1 cellular context compared by ENCODE assay signal in the genomic region with DNA sequence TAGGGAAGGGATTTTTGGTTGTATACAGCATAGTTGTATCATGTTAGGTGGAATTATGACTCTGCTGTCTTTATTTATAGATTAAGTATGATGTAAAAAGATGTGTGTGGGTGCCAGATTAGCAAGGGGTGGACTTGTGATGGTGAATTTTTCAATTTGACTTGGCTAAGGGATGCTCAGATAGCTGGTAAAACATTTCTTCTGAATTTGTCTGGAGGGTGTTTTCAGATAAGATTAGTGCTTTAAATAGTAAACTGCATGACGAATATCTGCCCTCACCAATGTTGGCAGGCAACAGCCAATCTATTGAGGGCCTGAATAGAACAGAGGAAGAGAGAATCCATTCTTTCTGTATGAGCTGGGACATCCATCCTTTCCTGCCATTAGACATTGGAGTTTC.
TF ChIP-seq lines count a peak whose summit lies in the region.

No MANE protein-coding gene starts in this region.

TF ChIP-seq in K562, 482 proteins besides CTCF, POLR2A, EP300 and RAD21 (continued from another document and continues in another):
- TF ChIP-seq, protein P1, sequence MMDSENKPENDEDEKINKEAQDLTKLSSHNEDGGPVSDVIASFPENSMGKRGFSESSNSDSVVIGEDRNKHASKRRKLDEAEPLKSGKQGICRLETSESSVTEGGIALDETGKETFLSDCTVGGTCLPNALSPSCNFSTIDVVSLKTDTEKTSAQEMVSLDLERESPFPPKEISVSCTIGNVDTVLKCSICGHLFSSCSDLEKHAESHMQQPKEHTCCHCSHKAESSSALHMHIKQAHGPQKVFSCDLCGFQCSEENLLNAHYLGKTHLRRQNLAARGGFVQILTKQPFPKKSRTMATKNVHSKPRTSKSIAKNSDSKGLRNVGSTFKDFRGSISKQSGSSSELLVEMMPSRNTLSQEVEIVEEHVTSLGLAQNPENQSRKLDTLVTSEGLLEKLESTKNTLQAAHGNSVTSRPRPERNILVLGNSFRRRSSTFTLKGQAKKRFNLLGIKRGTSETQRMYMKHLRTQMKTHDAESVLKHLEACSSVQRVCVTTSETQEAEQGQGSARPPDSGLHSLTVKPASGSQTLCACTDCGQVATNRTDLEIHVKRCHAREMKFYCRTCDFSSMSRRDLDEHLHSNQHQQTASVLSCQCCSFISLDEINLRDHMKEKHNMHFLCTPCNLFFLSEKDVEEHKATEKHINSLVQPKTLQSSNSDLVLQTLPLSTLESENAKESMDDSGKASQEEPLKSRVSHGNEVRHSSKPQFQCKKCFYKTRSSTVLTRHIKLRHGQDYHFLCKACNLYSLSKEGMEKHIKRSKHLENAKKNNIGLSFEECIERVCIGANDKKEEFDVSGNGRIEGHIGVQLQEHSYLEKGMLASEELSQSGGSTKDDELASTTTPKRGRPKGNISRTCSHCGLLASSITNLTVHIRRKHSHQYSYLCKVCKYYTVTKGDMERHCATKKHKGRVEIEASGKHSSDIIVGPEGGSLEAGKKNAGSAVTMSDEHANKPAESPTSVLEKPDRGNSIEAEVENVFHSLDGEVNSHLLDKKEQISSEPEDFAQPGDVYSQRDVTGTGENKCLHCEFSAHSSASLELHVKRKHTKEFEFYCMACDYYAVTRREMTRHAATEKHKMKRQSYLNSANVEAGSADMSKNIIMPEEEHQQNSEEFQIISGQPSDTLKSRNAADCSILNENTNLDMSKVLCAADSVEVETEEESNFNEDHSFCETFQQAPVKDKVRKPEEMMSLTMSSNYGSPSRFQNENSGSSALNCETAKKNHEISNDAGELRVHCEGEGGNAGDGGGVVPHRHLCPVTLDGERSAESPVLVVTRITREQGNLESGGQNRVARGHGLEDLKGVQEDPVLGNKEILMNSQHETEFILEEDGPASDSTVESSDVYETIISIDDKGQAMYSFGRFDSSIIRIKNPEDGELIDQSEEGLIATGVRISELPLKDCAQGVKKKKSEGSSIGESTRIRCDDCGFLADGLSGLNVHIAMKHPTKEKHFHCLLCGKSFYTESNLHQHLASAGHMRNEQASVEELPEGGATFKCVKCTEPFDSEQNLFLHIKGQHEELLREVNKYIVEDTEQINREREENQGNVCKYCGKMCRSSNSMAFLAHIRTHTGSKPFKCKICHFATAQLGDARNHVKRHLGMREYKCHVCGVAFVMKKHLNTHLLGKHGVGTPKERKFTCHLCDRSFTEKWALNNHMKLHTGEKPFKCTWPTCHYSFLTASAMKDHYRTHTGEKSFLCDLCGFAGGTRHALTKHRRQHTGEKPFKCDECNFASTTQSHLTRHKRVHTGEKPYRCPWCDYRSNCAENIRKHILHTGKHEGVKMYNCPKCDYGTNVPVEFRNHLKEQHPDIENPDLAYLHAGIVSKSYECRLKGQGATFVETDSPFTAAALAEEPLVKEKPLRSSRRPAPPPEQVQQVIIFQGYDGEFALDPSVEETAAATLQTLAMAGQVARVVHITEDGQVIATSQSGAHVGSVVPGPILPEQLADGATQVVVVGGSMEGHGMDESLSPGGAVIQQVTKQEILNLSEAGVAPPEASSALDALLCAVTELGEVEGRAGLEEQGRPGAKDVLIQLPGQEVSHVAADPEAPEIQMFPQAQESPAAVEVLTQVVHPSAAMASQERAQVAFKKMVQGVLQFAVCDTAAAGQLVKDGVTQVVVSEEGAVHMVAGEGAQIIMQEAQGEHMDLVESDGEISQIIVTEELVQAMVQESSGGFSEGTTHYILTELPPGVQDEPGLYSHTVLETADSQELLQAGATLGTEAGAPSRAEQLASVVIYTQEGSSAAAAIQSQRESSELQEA (IDR thresholded peaks at IDR 0.05; ENCODE audit: low read depth) = no peak
- TF ChIP-seq CBX5 (IDR thresholded peaks at IDR 0.05; ENCODE audit: borderline replicate concordance, low read depth) = no peak
- 0 out of 4 replicates have a peak, but pooled peaks of 1 of the 2 experiments have one; percentile 29 for TF ChIP-seq TRIM24 (IDR thresholded peaks at IDR 0.05)
- TF ChIP-seq, protein P2, sequence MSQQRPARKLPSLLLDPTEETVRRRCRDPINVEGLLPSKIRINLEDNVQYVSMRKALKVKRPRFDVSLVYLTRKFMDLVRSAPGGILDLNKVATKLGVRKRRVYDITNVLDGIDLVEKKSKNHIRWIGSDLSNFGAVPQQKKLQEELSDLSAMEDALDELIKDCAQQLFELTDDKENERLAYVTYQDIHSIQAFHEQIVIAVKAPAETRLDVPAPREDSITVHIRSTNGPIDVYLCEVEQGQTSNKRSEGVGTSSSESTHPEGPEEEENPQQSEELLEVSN (IDR thresholded peaks at IDR 0.05; ENCODE audit: borderline replicate concordance in 1 of 2, extremely low read depth in 1 of 2, insufficient read depth in 1 of 2, insufficient read length in 1 of 2, low read depth in 1 of 2, low read length in 1 of 2, poor library complexity in 1 of 2, severe bottlenecking in 1 of 2) = no peak
- peak; percentile 14; the same call in 1 of the 2 replicates for TF ChIP-seq CREM (IDR thresholded peaks at IDR 0.05; ENCODE audit: low read depth)
- no peak for TF ChIP-seq ZNF316 (IDR thresholded peaks at IDR 0.05)
- no peak for TF ChIP-seq TSC22D4 (tag; IDR thresholded peaks at IDR 0.05)
- TF ChIP-seq ZKSCAN8 (CRISPR knock-in tag; IDR thresholded peaks at IDR 0.05) = peak; percentile 41; the same call in 1 of the 2 replicates
- TF ChIP-seq, protein P3, sequence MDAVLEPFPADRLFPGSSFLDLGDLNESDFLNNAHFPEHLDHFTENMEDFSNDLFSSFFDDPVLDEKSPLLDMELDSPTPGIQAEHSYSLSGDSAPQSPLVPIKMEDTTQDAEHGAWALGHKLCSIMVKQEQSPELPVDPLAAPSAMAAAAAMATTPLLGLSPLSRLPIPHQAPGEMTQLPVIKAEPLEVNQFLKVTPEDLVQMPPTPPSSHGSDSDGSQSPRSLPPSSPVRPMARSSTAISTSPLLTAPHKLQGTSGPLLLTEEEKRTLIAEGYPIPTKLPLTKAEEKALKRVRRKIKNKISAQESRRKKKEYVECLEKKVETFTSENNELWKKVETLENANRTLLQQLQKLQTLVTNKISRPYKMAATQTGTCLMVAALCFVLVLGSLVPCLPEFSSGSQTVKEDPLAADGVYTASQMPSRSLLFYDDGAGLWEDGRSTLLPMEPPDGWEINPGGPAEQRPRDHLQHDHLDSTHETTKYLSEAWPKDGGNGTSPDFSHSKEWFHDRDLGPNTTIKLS (IDR thresholded peaks at IDR 0.05; ENCODE audit: borderline replicate concordance, low read depth) = no peak
- TF ChIP-seq KLF1 (tag; IDR thresholded peaks at IDR 0.05) = no peak
- peak; percentile 82 for TF ChIP-seq ARID1B (IDR thresholded peaks at IDR 0.05)
- TF ChIP-seq KLF16 (IDR thresholded peaks at IDR 0.05) = 0 out of 2 replicates have a peak, but pooled peaks have one; percentile 24
- TF ChIP-seq ESRRB (CRISPR knock-in tag; IDR thresholded peaks at IDR 0.05; ENCODE audit: borderline replicate concordance) = no peak
- TF ChIP-seq, protein P4, sequence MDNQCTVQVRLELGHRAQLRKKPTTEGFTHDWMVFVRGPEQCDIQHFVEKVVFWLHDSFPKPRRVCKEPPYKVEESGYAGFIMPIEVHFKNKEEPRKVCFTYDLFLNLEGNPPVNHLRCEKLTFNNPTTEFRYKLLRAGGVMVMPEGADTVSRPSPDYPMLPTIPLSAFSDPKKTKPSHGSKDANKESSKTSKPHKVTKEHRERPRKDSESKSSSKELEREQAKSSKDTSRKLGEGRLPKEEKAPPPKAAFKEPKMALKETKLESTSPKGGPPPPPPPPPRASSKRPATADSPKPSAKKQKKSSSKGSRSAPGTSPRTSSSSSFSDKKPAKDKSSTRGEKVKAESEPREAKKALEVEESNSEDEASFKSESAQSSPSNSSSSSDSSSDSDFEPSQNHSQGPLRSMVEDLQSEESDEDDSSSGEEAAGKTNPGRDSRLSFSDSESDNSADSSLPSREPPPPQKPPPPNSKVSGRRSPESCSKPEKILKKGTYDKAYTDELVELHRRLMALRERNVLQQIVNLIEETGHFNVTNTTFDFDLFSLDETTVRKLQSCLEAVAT (IDR thresholded peaks at IDR 0.05) = no peak
- no peak for TF ChIP-seq ZNF274 (IDR thresholded peaks at IDR 0.05; ENCODE audit: borderline replicate concordance, low read depth, low read length)
- TF ChIP-seq TEAD4 (IDR thresholded peaks at IDR 0.05; ENCODE audit: low read length) = peak; percentile 66
- no peak for TF ChIP-seq TEAD4 (CRISPR knock-in tag; IDR thresholded peaks at IDR 0.05; ENCODE audit: borderline replicate concordance)
- TF ChIP-seq RBM14 (IDR thresholded peaks at IDR 0.05; ENCODE audit: borderline replicate concordance, insufficient read depth, low read depth, low read length) = no peak
- TF ChIP-seq, protein P5, sequence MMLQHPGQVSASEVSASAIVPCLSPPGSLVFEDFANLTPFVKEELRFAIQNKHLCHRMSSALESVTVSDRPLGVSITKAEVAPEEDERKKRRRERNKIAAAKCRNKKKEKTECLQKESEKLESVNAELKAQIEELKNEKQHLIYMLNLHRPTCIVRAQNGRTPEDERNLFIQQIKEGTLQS (IDR thresholded peaks at IDR 0.05) = peak; percentile 32; the same call in 1 of the 2 replicates
- TF ChIP-seq, protein P5 (CRISPR knock-in tag; conservative IDR thresholded peaks at IDR 0.05) = no peak
- no peak for TF ChIP-seq COPS2 (conservative IDR thresholded peaks at IDR 0.05)
- no peak for TF ChIP-seq ATF1 (CRISPR knock-in tag; IDR thresholded peaks at IDR 0.05)
- 0 out of 2 replicates have a peak, but pooled peaks have one; percentile 10 for TF ChIP-seq ATF1 (tag; IDR thresholded peaks at IDR 0.05)
- TF ChIP-seq SAFB2 (IDR thresholded peaks at IDR 0.05; ENCODE audit: borderline replicate concordance, low read depth, low read length, severe bottlenecking) = no peak
- TF ChIP-seq, protein P6, sequence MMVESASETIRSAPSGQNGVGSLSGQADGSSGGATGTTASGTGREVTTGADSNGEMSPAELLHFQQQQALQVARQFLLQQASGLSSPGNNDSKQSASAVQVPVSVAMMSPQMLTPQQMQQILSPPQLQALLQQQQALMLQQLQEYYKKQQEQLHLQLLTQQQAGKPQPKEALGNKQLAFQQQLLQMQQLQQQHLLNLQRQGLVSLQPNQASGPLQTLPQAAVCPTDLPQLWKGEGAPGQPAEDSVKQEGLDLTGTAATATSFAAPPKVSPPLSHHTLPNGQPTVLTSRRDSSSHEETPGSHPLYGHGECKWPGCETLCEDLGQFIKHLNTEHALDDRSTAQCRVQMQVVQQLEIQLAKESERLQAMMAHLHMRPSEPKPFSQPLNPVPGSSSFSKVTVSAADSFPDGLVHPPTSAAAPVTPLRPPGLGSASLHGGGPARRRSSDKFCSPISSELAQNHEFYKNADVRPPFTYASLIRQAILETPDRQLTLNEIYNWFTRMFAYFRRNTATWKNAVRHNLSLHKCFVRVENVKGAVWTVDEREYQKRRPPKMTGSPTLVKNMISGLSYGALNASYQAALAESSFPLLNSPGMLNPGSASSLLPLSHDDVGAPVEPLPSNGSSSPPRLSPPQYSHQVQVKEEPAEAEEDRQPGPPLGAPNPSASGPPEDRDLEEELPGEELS (CRISPR knock-in tag; IDR thresholded peaks at IDR 0.05; ENCODE audit: borderline replicate concordance) = no peak
- no peak for TF ChIP-seq CHD4 (IDR thresholded peaks at IDR 0.05; ENCODE audit: insufficient read depth, insufficient replicate concordance, low read depth, low read length, poor library complexity, severe bottlenecking)
- no peak for TF ChIP-seq POLR3G (IDR thresholded peaks at IDR 0.05; ENCODE audit: extremely low read depth, insufficient read length, insufficient replicate concordance)
- TF ChIP-seq MEF2A (IDR thresholded peaks at IDR 0.05; ENCODE audit: control insufficient read depth, low read depth, low read length) = no peak
- TF ChIP-seq TAL1 (IDR thresholded peaks at IDR 0.05) = peak; percentile 79
- TF ChIP-seq NFIC (IDR thresholded peaks at IDR 0.05) = 0 out of 2 replicates have a peak, but pooled peaks have one; percentile 8
- no peak for TF ChIP-seq IFI16 (CRISPR knock-in tag; IDR thresholded peaks at IDR 0.05)
